ENCODE assay signal across 8 cellular contexts in genomic region chr11:64745523-64746328, GRCh38. TPM values are rescaled to one million over a fixed set of nuclear protein-coding genes. Genes with fewer than 3 reads are reported as not detected.
DNase-seq lines count a peak whose midpoint lies in the region; ATAC-seq and TF ChIP-seq lines count a peak whose summit lies in the region.

No MANE protein-coding gene starts in this region.

- POLR2A ChIA-PET in GM10248 (lab: Yijun Ruan, JAX) = interaction anchor here (1.0 to 1.1 kb wide), 2 partner anchors 12 to 15 kb away, joined by 3 read pairs; no protein-coding TSS in a partner anchor

- H3K9me3 ChIP-seq in thymus (ENCODE audit: control insufficient read depth) = no peaks in the 10 kb centered on the region

- no peaks in the 10 kb centered on the region for H3K36me3 Mint-ChIP-seq in neural crest cell (ENCODE audit: low read depth)

- peaks cover under 1% of the 10 kb centered on the region for H3K36me3 ChIP-seq in thymus (ENCODE audit: control insufficient read depth, insufficient read depth)

- H3K4me3 ChIP-seq in fibroblast of the aortic adventitia (ENCODE audit: low read depth, low read length) (peak overlapping the region; percentile 25), thymus (ENCODE audit: low read length) (peak overlapping the region; percentile 84)

- no peaks in the 10 kb centered on the region for H3K27me3 ChIP-seq in thymus (ENCODE audit: control insufficient read depth, insufficient read depth)

- no peak for ATAC-seq in GM21390 (IDR thresholded peaks at IDR 0.05; ENCODE audit: unreplicated experiment)

- CTCF ChIA-PET in GM10248 (lab: Yijun Ruan, JAX) = interaction anchor here (1.6 to 5.2 kb wide), 2 partner anchors 26 to 56 kb away, joined by 7 to 50 read pairs; no protein-coding TSS in a partner anchor

- peaks cover 18% of the 10 kb centered on the region for H3K4me1 ChIP-seq in thymus (ENCODE audit: control insufficient read depth, insufficient read depth, low read length)

- peak overlapping the region; percentile 75 for H3K4me3 Mint-ChIP-seq in neural crest cell

- H3K27ac Mint-ChIP-seq in neural crest cell (ENCODE audit: unreplicated experiment) = no peak overlapping the region

- no peak for TF ChIP-seq CTCF in GM10248 (IDR thresholded peaks at IDR 0.05; ENCODE audit: control extremely low read depth, extremely low read depth, low read depth, missing control alignments)
- TF ChIP-seq CTCF in fibroblast of the aortic adventitia (IDR thresholded peaks at IDR 0.05; ENCODE audit: insufficient read depth, low read length) = no peak
- TF ChIP-seq CTCF in neural crest cell (conservative IDR thresholded peaks at IDR 0.05) = no peak

- DNase-seq in GM10248 (ENCODE audit: extremely low spot score) (peak; percentile 80), NCI-H2227 treated with DMSO at 0.1 percent for 48 hours (lab: John Stamatoyannopoulos, UW) (peak; percentile 77), fibroblast of the aortic adventitia (ENCODE audit: low read depth) (peak; percentile 24), neural crest cell (ENCODE audit: low read depth, low spot score) (peak; percentile 47), cerebellar nuclear complex (lab: John Stamatoyannopoulos, UW) (no peak)
- DNase-seq in activated T-cell treated with anti-CD3 and anti-CD28 coated beads, Interleukin-2, amount 50 U/mL, for 48 hours = peak; percentile 79

- H3K27me3 Mint-ChIP-seq in neural crest cell (ENCODE audit: low read depth) = peaks cover 50% of the 10 kb centered on the region

- WGBS in thymus = under 1% methylated on average over 52 of the region's 52 CpGs

- H3K4me1 Mint-ChIP-seq in neural crest cell = peaks cover 16% of the 10 kb centered on the region

- peak overlapping the region; percentile 98 for H3K27ac ChIP-seq in thymus (ENCODE audit: low read depth)

- no peaks in the 10 kb centered on the region for H3K9me3 Mint-ChIP-seq in neural crest cell

RNA-seq across cellular contexts. Expression of gene RASGRP2, which starts 1.8 kb away (rescaled TPM):
- total RNA-seq in fibroblast of the aortic adventitia (ENCODE audit: low replicate concordance) (0.25 TPM in 1 of 2 replicates, not detected in the other), neural crest cell (0.93 and 1.5 TPM in 2 replicates)
- 227 TPM for polyA plus RNA-seq in thymus

RNA-seq across cellular contexts. Expression of gene PYGM, which starts 14.0 kb away (rescaled TPM):
- 0.63 and 1.7 TPM in 2 replicates for total RNA-seq in fibroblast of the aortic adventitia (ENCODE audit: low replicate concordance)
- 1.2 TPM in 2 replicates for total RNA-seq in neural crest cell
- polyA plus RNA-seq in thymus = 3.5 TPM

RNA-seq across cellular contexts. Expression of gene NRXN2, which starts 22.7 kb away (rescaled TPM):
- total RNA-seq in fibroblast of the aortic adventitia (ENCODE audit: low replicate concordance) (3.3 and 3.4 TPM in 2 replicates), neural crest cell (8.5 and 10.0 TPM in 2 replicates)
- polyA plus RNA-seq in thymus = 1.6 TPM

RNA-seq across cellular contexts. Expression of gene SF1, which starts 32.6 kb away (rescaled TPM):
- 150 and 183 TPM in 2 replicates for total RNA-seq in fibroblast of the aortic adventitia (ENCODE audit: low replicate concordance)
- 578 and 592 TPM in 2 replicates for total RNA-seq in neural crest cell
- polyA plus RNA-seq in thymus = 134 TPM

RNA-seq across cellular contexts. Expression of gene MAP4K2, which starts 57.3 kb away (rescaled TPM):
- total RNA-seq in fibroblast of the aortic adventitia (ENCODE audit: low replicate concordance) = 9.6 and 11.4 TPM in 2 replicates
- total RNA-seq in neural crest cell = 13.1 and 14.6 TPM in 2 replicates
- polyA plus RNA-seq in thymus = 37.6 TPM

Comparison
In these comparisons a context has a peak if more than half of its experiments do, and no peak if none do; other contexts are left out.
1. DNase-seq: peak in GM10248 (single experiment), NCI-H2227 treated with DMSO at 0.1 percent for 48 hours (single experiment), activated T-cell treated with anti-CD3 and anti-CD28 coated beads, Interleukin-2, amount 50 U/mL, for 48 hours (2 of 2), fibroblast of the aortic adventitia (single experiment) and neural crest cell (single experiment); none in cerebellar nuclear complex (0 of 2).